Comparison of ENCODE assay signal across 17 cellular contexts in genomic region chr6:119142051-119142450, GRCh38.
DNase-seq lines count a peak whose midpoint lies in the region; ATAC-seq and TF ChIP-seq lines count a peak whose summit lies in the region.
"Had no signal": no experiment of that assay in that cellular context is flagged by ENCODE, and none has a peak within 500 bp of the region (broad histone marks: within the 10 kb centered on the region; RNA-seq: fewer than 3 reads in every experiment).

No MANE protein-coding gene starts in this region.

- no peak for ATAC-seq in HG03196 (IDR thresholded peaks at IDR 0.05; ENCODE audit: unreplicated experiment)

- TF ChIP-seq CTCF in esophagus muscularis mucosa (IDR thresholded peaks at IDR 0.05) (no peak), foreskin fibroblast (IDR thresholded peaks at IDR 0.05; ENCODE audit: low read depth, low read length) (no peak), GM10266 (IDR thresholded peaks at IDR 0.05; ENCODE audit: control insufficient read depth, insufficient read depth, low read depth, missing control alignments) (no peak)

- H3K27me3 ChIP-seq in GM23248 (replicated peaks; ENCODE audit: insufficient read depth) (no peaks in the 10 kb centered on the region), esophagus muscularis mucosa (no peaks in the 10 kb centered on the region)
- H3K27me3 ChIP-seq: BLaER1 had no signal

- H3K36me3 ChIP-seq in GM23248 (ENCODE audit: low read depth) (no peaks in the 10 kb centered on the region), esophagus muscularis mucosa (no peaks in the 10 kb centered on the region)
- H3K36me3 ChIP-seq: BLaER1 had no signal

- peak overlapping the region; percentile 19 for H3K4me2 ChIP-seq in GM23248 (ENCODE audit: unreplicated experiment)
- H3K4me2 ChIP-seq: BLaER1 had no signal

- H3K4me3 ChIP-seq in GM23248 (no peak overlapping the region), esophagus muscularis mucosa (no peak overlapping the region), foreskin fibroblast (ENCODE audit: low read depth in 1 of 2, low read length in 2 of 2) (no peak overlapping the region)
- H3K4me3 ChIP-seq: BLaER1 had no signal

- H3K27ac ChIP-seq in GM23248: no peak overlapping the region
- H3K27ac ChIP-seq in esophagus muscularis mucosa (replicated peaks in 1 of 4): no peak overlapping the region
- H3K27ac ChIP-seq: BLaER1 had no signal

- no peaks in the 10 kb centered on the region for H4K20me1 ChIP-seq in GM23248 (ENCODE audit: insufficient read depth)
- H4K20me1 ChIP-seq: BLaER1 had no signal

- no peak overlapping the region for H3K9ac ChIP-seq in GM23248
- H3K9ac ChIP-seq: BLaER1 had no signal

- DNase-seq in AG20443 (ENCODE audit: low spot score) (peak; percentile 58), GM23248 (peak; percentile 60), esophagus muscularis mucosa (ENCODE audit: extremely low spot score) (peak; percentile 37), foreskin fibroblast (peak; percentile 90 to 94), NCI-H2227 treated with DMSO at 0.1 percent for 48 hours (lab: John Stamatoyannopoulos, UW) (no peak), RKO (ENCODE audit: low spot score) (no peak), GM10266 (ENCODE audit: extremely low spot score) (no peak)
- DNase-seq: Calu3; CD4-positive, alpha-beta memory T cell; DMS79 treated with DMSO at 0.1 percent for 48 hours; EL; H9; IMR-90; Karpas-422; KBM-7 had no signal

- no peaks in the 10 kb centered on the region for H3K9me2 ChIP-seq in GM23248 (ENCODE audit: insufficient read depth)

- no peaks in the 10 kb centered on the region for H3K79me2 ChIP-seq in GM23248 (ENCODE audit: insufficient read depth)

- 14 to 17% methylated on average over 9 of the region's 9 CpGs for WGBS in GM23248 (ENCODE audit: low coverage in 1 of 2, low lambda C conversion rate in 2 of 2, missing lambda C conversion rate in 2 of 2), 2 experiments
- 97% methylated on average over 9 of the region's 9 CpGs for WGBS in esophagus muscularis mucosa

- peaks cover 16% of the 10 kb centered on the region for H3F3A ChIP-seq in GM23248 (ENCODE audit: insufficient read depth)

- H3K9me3 ChIP-seq in GM23248 (ENCODE audit: low read depth) (no peaks in the 10 kb centered on the region), esophagus muscularis mucosa (no peaks in the 10 kb centered on the region)
- H3K9me3 ChIP-seq: BLaER1 had no signal

- TF ChIP-seq POLR2A in esophagus muscularis mucosa (IDR thresholded peaks at IDR 0.05; ENCODE audit: low read depth): no peak

- peak overlapping the region; percentile 20 for H2AFZ ChIP-seq in GM23248

- peaks cover 22% of the 10 kb centered on the region for H3K4me1 ChIP-seq in GM23248 (ENCODE audit: insufficient read depth)
- H3K4me1 ChIP-seq in esophagus muscularis mucosa: peaks cover under 1 to 19% (median 14%) of the 10 kb centered on the region in 4 donors

- in situ Hi-C loops in GM23248 (cut with MboI): loop anchor here (10.0 kb wide), 1 partner anchor 203 kb away; the partner anchor contains the start of gene MAN1A1

- TF ChIP-seq EP300 in esophagus muscularis mucosa (IDR thresholded peaks at IDR 0.05): no peak

- intact Hi-C loops in esophagus muscularis mucosa (cut with DNase I): loop anchor here (10.0 kb wide), 1 partner anchor 933 kb away; no protein-coding TSS in a partner anchor

Comparison
In these comparisons a context has a peak if more than half of its experiments do, and no peak if none do; other contexts are left out.
1. DNase-seq: peak in AG20443 (single experiment), GM23248 (single experiment), esophagus muscularis mucosa (single experiment) and foreskin fibroblast (2 of 2); none in NCI-H2227 treated with DMSO at 0.1 percent for 48 hours (single experiment), RKO (single experiment) and GM10266 (single experiment).